In genomic region chr1:183200451-183200850, GRCh38 we compare ENCODE assay signal across 16 cellular contexts. TPM values are rescaled to one million over a fixed set of nuclear protein-coding genes. Genes with fewer than 3 reads are reported as not detected.
"Had no signal": no experiment of that assay in that cellular context is flagged by ENCODE, and none has a peak within 500 bp of the region (broad histone marks: within the 10 kb centered on the region; RNA-seq: fewer than 3 reads in every experiment).

No MANE protein-coding gene starts in this region.

- DNase-seq: activated CD4-positive, alpha-beta T cell treated with anti-CD3 and anti-CD28 coated beads, Interleukin-2, amount 10 ng/mL, durations not matched to agents 7 days and 5 days; activated naive CD4-positive, alpha-beta T cell; activated naive CD8-positive, alpha-beta T cell treated with anti-CD3 and anti-CD28 coated beads, Interleukin-2, amount 10 ng/mL, durations not matched to agents 7 days and 5 days; cerebellar nuclear complex; effector memory CD4-positive, alpha-beta T cell; glutamatergic neuron; hypothalamus; ovary; stimulated activated CD4-positive, alpha-beta T cell treated with anti-CD3 and anti-CD28 coated beads, Interleukin-12 subunit alpha, Interleukin-12 subunit beta, amount 100 ng/mL, for 4 hours; stimulated activated CD4-positive, alpha-beta T cell treated with anti-CD3 and anti-CD28 coated beads, Interleukin-2, amount 100 ng/mL, for 24 hours; tibial artery; uterus had no signal

- H3K4me3 Mint-ChIP-seq: activated CD4-positive, alpha-beta T cell treated with anti-CD3 and anti-CD28 coated beads, Interleukin-2, amount 10 ng/mL, durations not matched to agents 7 days and 5 days; activated naive CD8-positive, alpha-beta T cell treated with anti-CD3 and anti-CD28 coated beads, Interleukin-2, amount 10 ng/mL, durations not matched to agents 7 days and 5 days; brain; stimulated activated effector memory CD8-positive, alpha-beta T cell treated with anti-CD3 and anti-CD28 coated beads, Interleukin-12 subunit alpha, Interleukin-12 subunit beta, amount 100 ng/mL, for 72 hours; T-helper 2 cell treated with Interferon-gamma antibody and Interleukin-4, amounts not matched to agents 5 μg/mL and 100 μg/mL, for 36 hours had no signal

- H3K27ac ChIP-seq: ovary, tibial artery had no signal

- H3K36me3 ChIP-seq: ovary, tibial artery, uterus had no signal

- H3K9me3 ChIP-seq: ovary, tibial artery, uterus had no signal

- H3K27me3 ChIP-seq: ovary, tibial artery, uterus had no signal

- H3K4me3 ChIP-seq: ovary, tibial artery, uterus had no signal

- H3K4me1 ChIP-seq: uterus had no signal

- H3K4me1 Mint-ChIP-seq: stimulated activated effector memory CD8-positive, alpha-beta T cell treated with anti-CD3 and anti-CD28 coated beads, Interleukin-12 subunit alpha, Interleukin-12 subunit beta, amount 100 ng/mL, for 72 hours had no signal

- ATAC-seq: stimulated activated effector memory CD8-positive, alpha-beta T cell treated with anti-CD3 and anti-CD28 coated beads, Interleukin-12 subunit alpha, Interleukin-12 subunit beta, amount 100 ng/mL, for 72 hours had no signal

- H3K9me3 Mint-ChIP-seq: activated CD4-positive, alpha-beta T cell treated with anti-CD3 and anti-CD28 coated beads, Interleukin-2, amount 10 ng/mL, durations not matched to agents 7 days and 5 days; activated naive CD8-positive, alpha-beta T cell treated with anti-CD3 and anti-CD28 coated beads, Interleukin-2, amount 10 ng/mL, durations not matched to agents 7 days and 5 days; brain; stimulated activated effector memory CD8-positive, alpha-beta T cell treated with anti-CD3 and anti-CD28 coated beads, Interleukin-12 subunit alpha, Interleukin-12 subunit beta, amount 100 ng/mL, for 72 hours; T-helper 2 cell treated with Interferon-gamma antibody and Interleukin-4, amounts not matched to agents 5 μg/mL and 100 μg/mL, for 36 hours had no signal

- H3K36me3 Mint-ChIP-seq: activated naive CD8-positive, alpha-beta T cell treated with anti-CD3 and anti-CD28 coated beads, Interleukin-2, amount 10 ng/mL, durations not matched to agents 7 days and 5 days; brain; stimulated activated effector memory CD8-positive, alpha-beta T cell treated with anti-CD3 and anti-CD28 coated beads, Interleukin-12 subunit alpha, Interleukin-12 subunit beta, amount 100 ng/mL, for 72 hours had no signal

- H3K27ac Mint-ChIP-seq: activated CD4-positive, alpha-beta T cell treated with anti-CD3 and anti-CD28 coated beads, Interleukin-2, amount 10 ng/mL, durations not matched to agents 7 days and 5 days; activated naive CD8-positive, alpha-beta T cell treated with anti-CD3 and anti-CD28 coated beads, Interleukin-2, amount 10 ng/mL, durations not matched to agents 7 days and 5 days; brain; stimulated activated effector memory CD8-positive, alpha-beta T cell treated with anti-CD3 and anti-CD28 coated beads, Interleukin-12 subunit alpha, Interleukin-12 subunit beta, amount 100 ng/mL, for 72 hours; T-helper 2 cell treated with Interferon-gamma antibody and Interleukin-4, amounts not matched to agents 5 μg/mL and 100 μg/mL, for 36 hours had no signal

RNA-seq across cellular contexts. Expression of gene LAMC2, which starts 14.4 kb away (rescaled TPM):
- total RNA-seq: activated CD8-positive, alpha-beta memory T cell treated with anti-CD3 and anti-CD28 coated beads for 36 hours; activated naive CD8-positive, alpha-beta T cell treated with anti-CD3 and anti-CD28 coated beads, Interleukin-2, amount 10 ng/mL, durations not matched to agents 7 days and 5 days had no signal
